In the genomic region with DNA sequence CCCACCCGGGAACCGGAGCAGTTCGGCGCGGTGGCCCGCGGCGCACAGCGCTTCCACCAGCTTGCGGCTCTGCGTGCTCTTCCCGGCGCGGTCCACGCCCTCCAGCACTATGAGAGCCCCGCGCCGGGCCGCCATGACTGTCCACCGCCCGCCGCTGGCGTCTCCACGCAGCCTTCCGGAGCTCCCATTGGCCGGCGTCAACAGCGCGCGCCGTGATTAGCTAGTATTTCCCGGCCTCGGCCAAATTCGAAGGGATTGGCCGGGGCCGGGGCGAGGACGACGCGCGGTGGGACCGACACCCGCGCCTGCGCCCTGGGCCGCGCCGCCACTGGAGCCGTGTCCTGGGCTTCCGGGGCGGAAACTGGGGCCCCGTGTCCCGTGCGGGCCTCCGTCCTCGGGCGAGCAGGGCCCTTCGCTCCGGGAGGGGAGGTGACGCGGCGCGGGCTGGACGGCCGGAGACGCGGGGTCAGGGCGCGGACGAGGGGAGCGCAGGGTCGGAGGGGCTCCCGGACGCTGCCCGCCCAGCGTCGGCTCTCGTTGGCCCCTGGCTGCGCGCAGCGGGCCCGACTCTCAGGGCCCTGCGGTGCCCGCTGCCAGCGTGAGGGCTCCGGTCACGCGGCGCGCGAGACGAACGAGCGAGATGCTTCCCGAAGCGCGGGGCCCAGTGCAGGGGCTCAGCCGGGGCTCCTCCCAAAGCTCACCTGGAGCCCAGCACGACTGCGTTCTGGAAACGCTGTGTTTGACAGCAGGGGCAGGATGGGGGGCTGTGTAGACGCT, we compare ENCODE assay signal across 1 cellular context.
TF ChIP-seq lines count a peak whose summit lies in the region.

Gene DTYMK (minus strand): TSS at position 167 of the 777 bp plus-strand sequence. CDS start 32 bp downstream, at position 135.

TF ChIP-seq in GM12878, 131 proteins besides CTCF, POLR2A, EP300 and RAD21 (continued from another document):
- peak; percentile 32 for TF ChIP-seq ZBTB11 (CRISPR knock-in tag; IDR thresholded peaks at IDR 0.05)
- no peak for TF ChIP-seq FOXK2 (IDR thresholded peaks at IDR 0.05)
- TF ChIP-seq POU2F2 (IDR thresholded peaks at IDR 0.05; ENCODE audit: borderline replicate concordance, low read depth, low read length), result peak; percentile 47; the same call in 2 of the 3 replicates
- TF ChIP-seq, protein P1, sequence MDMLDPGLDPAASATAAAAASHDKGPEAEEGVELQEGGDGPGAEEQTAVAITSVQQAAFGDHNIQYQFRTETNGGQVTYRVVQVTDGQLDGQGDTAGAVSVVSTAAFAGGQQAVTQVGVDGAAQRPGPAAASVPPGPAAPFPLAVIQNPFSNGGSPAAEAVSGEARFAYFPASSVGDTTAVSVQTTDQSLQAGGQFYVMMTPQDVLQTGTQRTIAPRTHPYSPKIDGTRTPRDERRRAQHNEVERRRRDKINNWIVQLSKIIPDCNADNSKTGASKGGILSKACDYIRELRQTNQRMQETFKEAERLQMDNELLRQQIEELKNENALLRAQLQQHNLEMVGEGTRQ (IDR thresholded peaks at IDR 0.05; ENCODE audit: borderline replicate concordance, low read depth, low read length), result no peak
- no peak for TF ChIP-seq CBFB (IDR thresholded peaks at IDR 0.05; ENCODE audit: low read depth)
- TF ChIP-seq, protein P2, sequence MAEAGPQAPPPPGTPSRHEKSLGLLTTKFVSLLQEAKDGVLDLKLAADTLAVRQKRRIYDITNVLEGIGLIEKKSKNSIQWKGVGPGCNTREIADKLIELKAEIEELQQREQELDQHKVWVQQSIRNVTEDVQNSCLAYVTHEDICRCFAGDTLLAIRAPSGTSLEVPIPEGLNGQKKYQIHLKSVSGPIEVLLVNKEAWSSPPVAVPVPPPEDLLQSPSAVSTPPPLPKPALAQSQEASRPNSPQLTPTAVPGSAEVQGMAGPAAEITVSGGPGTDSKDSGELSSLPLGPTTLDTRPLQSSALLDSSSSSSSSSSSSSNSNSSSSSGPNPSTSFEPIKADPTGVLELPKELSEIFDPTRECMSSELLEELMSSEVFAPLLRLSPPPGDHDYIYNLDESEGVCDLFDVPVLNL (IDR thresholded peaks at IDR 0.05; ENCODE audit: low read depth, low read length), result peak; percentile 95
- TF ChIP-seq ZNF622 (IDR thresholded peaks at IDR 0.05), result no peak
- no peak; the same call in 1 of the 2 replicates for TF ChIP-seq ZNF592 (IDR thresholded peaks at IDR 0.05)
- no peak for TF ChIP-seq BMI1 (IDR thresholded peaks at IDR 0.05; ENCODE audit: borderline replicate concordance)
- TF ChIP-seq FOXM1 (IDR thresholded peaks at IDR 0.05; ENCODE audit: low read depth, low read length), result no peak
- TF ChIP-seq MXI1 (IDR thresholded peaks at IDR 0.05; ENCODE audit: low read depth, low read length), result peak; percentile 85
- no peak for TF ChIP-seq TBL1XR1 (IDR thresholded peaks at IDR 0.05; ENCODE audit: low read depth, low read length)
TF ChIP-seq in GM12878: peak in this region for 50.
